14 cellular contexts compared by ENCODE assay signal in genomic region chr1:228695015-228695955, GRCh38. TPM values are rescaled to one million over a fixed set of nuclear protein-coding genes. Genes with fewer than 3 reads are reported as not detected.
DNase-seq lines count a peak whose midpoint lies in the region; ATAC-seq lines count a peak whose summit lies in the region.
"Had no signal": no experiment of that assay in that cellular context is flagged by ENCODE, and none has a peak within 500 bp of the region (broad histone marks: within the 10 kb centered on the region; RNA-seq: fewer than 3 reads in every experiment).

No MANE protein-coding gene starts in this region.

- no peaks in the 10 kb centered on the region for H3K36me3 ChIP-seq in MG63
- H3K36me3 ChIP-seq: Peyer's patch had no signal

- no peak overlapping the region for H3K27ac Mint-ChIP-seq in effector memory CD8-positive, alpha-beta T cell
- H3K27ac Mint-ChIP-seq: endodermal cell, GM23338, immature natural killer cell had no signal

- no peaks in the 10 kb centered on the region for H3K9me3 Mint-ChIP-seq in effector memory CD8-positive, alpha-beta T cell
- H3K9me3 Mint-ChIP-seq: endodermal cell, GM23338, immature natural killer cell had no signal

- no peaks in the 10 kb centered on the region for H3K27me3 Mint-ChIP-seq in effector memory CD8-positive, alpha-beta T cell

- peak; percentile 49 for ATAC-seq in effector memory CD8-positive, alpha-beta T cell (replicated peaks)
- ATAC-seq: GM23338 had no signal

- H3K4me1 Mint-ChIP-seq in effector memory CD8-positive, alpha-beta T cell (ENCODE audit: low read depth in 2 of 2) = peaks cover 0 to 6% of the 10 kb centered on the region in 2 donors
- H3K4me1 Mint-ChIP-seq: immature natural killer cell had no signal

- H3K9me3 ChIP-seq in MG63 = no peaks in the 10 kb centered on the region
- H3K9me3 ChIP-seq: Peyer's patch had no signal

- peak; percentile 46 for DNase-seq in A172 (ENCODE audit: low spot score)
- DNase-seq in Caki2 (ENCODE audit: low read depth) = peak; percentile 16
- DNase-seq in MG63 = peak; percentile 56
- DNase-seq in effector memory CD8-positive, alpha-beta T cell = no peak
- DNase-seq in HUDEP-2 (lab: John Stamatoyannopoulos, UW; ENCODE audit: unreplicated experiment in 76 of 76) = no peak
- DNase-seq in NCI-H1092 treated with DMSO at 0.1 percent for 48 hours (lab: John Stamatoyannopoulos, UW) = no peak
- no peak for DNase-seq in NCI-H187 treated with DMSO at 0.1 percent for 48 hours (lab: John Stamatoyannopoulos, UW)
- DNase-seq: endodermal cell, immature natural killer cell, NCI-H1694, nucleus accumbens, Peyer's patch, retina had no signal

- H3K4me3 ChIP-seq in MG63 = no peak overlapping the region
- H3K4me3 ChIP-seq: GM23338, Peyer's patch had no signal

- in situ Hi-C loops in Caki2 (cut with HindIII; ENCODE audit: low pct_unique_long_range_greater_than_20kb, low sequenced_read_pairs) = no loop called here

- H3K27me3 ChIP-seq in MG63 = no peaks in the 10 kb centered on the region
- H3K27me3 ChIP-seq: Peyer's patch had no signal

- H3K36me3 Mint-ChIP-seq in effector memory CD8-positive, alpha-beta T cell (ENCODE audit: insufficient read depth) = no peaks in the 10 kb centered on the region
- H3K36me3 Mint-ChIP-seq: immature natural killer cell had no signal

- H3K4me3 Mint-ChIP-seq in effector memory CD8-positive, alpha-beta T cell = no peak overlapping the region
- H3K4me3 Mint-ChIP-seq: endodermal cell, GM23338, immature natural killer cell had no signal

RNA-seq across cellular contexts. Expression of gene RHOU, which starts 40.0 kb away (rescaled TPM):
- total RNA-seq in A172 (2014; rRNA removed; shearing (Covaris generic)) = 1.8 and 2.6 TPM in 2 replicates
- total RNA-seq in Caki2 (2014; rRNA removed; shearing (Covaris generic); ENCODE audit: low replicate concordance) = 0.23 and 0.81 TPM in 2 replicates
- 2.5 and 4.8 TPM in 2 replicates for total RNA-seq in MG63 (2014; rRNA removed; shearing (Covaris generic); ENCODE audit: low replicate concordance)

Comparison
In these comparisons a context has a peak if more than half of its experiments do, and no peak if none do; other contexts are left out.
1. DNase-seq: peak in A172 (single experiment), Caki2 (single experiment) and MG63 (single experiment); none in effector memory CD8-positive, alpha-beta T cell (0 of 3), HUDEP-2 (0 of 76), NCI-H1092 treated with DMSO at 0.1 percent for 48 hours (single experiment) and NCI-H187 treated with DMSO at 0.1 percent for 48 hours (single experiment).